Comparison of ENCODE assay signal across 1 cellular context in genomic region chr3:76965122-76965725, GRCh38.
TF ChIP-seq lines count a peak whose summit lies in the region.

No MANE protein-coding gene starts in this region.

TF ChIP-seq in IMR-90, 13 proteins besides CTCF, POLR2A, EP300 and RAD21 (continued from another document):
- TF ChIP-seq USF2 (IDR thresholded peaks at IDR 0.05; ENCODE audit: low read depth, low read length): no peak
